In the genomic region with DNA sequence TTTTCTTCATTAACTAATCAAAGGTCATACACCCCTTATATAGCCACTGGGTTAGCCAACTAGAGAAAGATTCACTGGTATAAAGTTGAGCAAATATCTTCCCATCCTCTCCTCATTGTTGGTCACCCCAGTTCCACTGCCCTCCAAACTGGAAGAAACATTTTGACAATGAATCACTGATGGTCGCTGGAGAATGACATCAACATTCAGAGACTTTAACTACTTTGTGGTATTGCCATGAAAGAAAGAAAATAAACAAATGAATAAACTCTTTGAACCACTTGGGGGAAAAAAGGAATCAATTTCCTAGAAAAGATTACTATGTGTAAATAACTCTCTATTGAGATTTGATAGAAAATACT, we compare ENCODE assay signal across 14 cellular contexts. TPM values are rescaled to one million over a fixed set of nuclear protein-coding genes. Genes with fewer than 3 reads are reported as not detected.
DNase-seq lines count a peak whose midpoint lies in the region; ATAC-seq lines count a peak whose summit lies in the region.
"Had no signal": no experiment of that assay in that cellular context is flagged by ENCODE, and none has a peak within 500 bp of the region (broad histone marks: within the 10 kb centered on the region; RNA-seq: fewer than 3 reads in every experiment).

No MANE protein-coding gene starts in this region.

- peak overlapping the region; percentile 18 for H3K27ac ChIP-seq in SJSA1
- H3K27ac ChIP-seq: 22Rv1, neural progenitor cell had no signal

- H3K36me3 ChIP-seq in SJSA1, result peaks cover 15% of the 10 kb centered on the region
- H3K36me3 ChIP-seq: neural progenitor cell had no signal

- H3K4me3 ChIP-seq in SJSA1, result no peak overlapping the region
- H3K4me3 ChIP-seq: neural progenitor cell had no signal

- H3K27me3 ChIP-seq in SJSA1 (replicated peaks), result no peaks in the 10 kb centered on the region
- H3K27me3 ChIP-seq: neural progenitor cell had no signal

- peak; percentile 18 for DNase-seq in DMS 273 (lab: John Stamatoyannopoulos, UW; ENCODE audit: unreplicated experiment)
- no peak for DNase-seq in DMS 273 treated with DMSO at 0.1 percent for 48 hours (lab: John Stamatoyannopoulos, UW)
- peak in 1 of 2 experiments; percentile 80 for DNase-seq in SJSA1 (ENCODE audit: low read depth in 1 of 2, low spot score in 2 of 2)
- peak; percentile 91 for DNase-seq in fibroblast of peridontal ligament (ENCODE audit: extremely low read depth)
- no peak for DNase-seq in amygdala (lab: John Stamatoyannopoulos, UW)
- DNase-seq in activated CD4-positive, alpha-beta T cell treated with anti-CD3 and anti-CD28 coated beads, Interleukin-2, amount 50 U/mL, for 4 hours, result no peak
- DNase-seq: NCI-H1417 treated with DMSO at 0.1 percent for 48 hours, NCI-H526, SHP77 had no signal

- H3K4me1 ChIP-seq in SJSA1 (replicated peaks), result peaks cover 17% of the 10 kb centered on the region
- H3K4me1 ChIP-seq: neural progenitor cell had no signal

- H3K9me3 ChIP-seq in SJSA1 (replicated peaks), result no peaks in the 10 kb centered on the region

- no peak for ATAC-seq in HG03139 (IDR thresholded peaks at IDR 0.05; ENCODE audit: unreplicated experiment)
- no peak for ATAC-seq in GM18870 (IDR thresholded peaks at IDR 0.05; ENCODE audit: unreplicated experiment)
- ATAC-seq: left lobe of liver had no signal

RNA-seq across cellular contexts. Expression of gene HYCC1, which starts 23.4 kb away (rescaled TPM):
- total RNA-seq in SJSA1 (2014; rRNA removed; shearing (Covaris generic)), result 70.4 and 150 TPM in 2 replicates

Comparison
In these comparisons a context has a peak if more than half of its experiments do, and no peak if none do; other contexts are left out.
1. DNase-seq: peak in DMS 273 (single experiment) and fibroblast of peridontal ligament (single experiment); none in DMS 273 treated with DMSO at 0.1 percent for 48 hours (single experiment), amygdala (0 of 56) and activated CD4-positive, alpha-beta T cell treated with anti-CD3 and anti-CD28 coated beads, Interleukin-2, amount 50 U/mL, for 4 hours (0 of 2).